Comparison of ENCODE assay signal across 14 cellular contexts in the genomic region with DNA sequence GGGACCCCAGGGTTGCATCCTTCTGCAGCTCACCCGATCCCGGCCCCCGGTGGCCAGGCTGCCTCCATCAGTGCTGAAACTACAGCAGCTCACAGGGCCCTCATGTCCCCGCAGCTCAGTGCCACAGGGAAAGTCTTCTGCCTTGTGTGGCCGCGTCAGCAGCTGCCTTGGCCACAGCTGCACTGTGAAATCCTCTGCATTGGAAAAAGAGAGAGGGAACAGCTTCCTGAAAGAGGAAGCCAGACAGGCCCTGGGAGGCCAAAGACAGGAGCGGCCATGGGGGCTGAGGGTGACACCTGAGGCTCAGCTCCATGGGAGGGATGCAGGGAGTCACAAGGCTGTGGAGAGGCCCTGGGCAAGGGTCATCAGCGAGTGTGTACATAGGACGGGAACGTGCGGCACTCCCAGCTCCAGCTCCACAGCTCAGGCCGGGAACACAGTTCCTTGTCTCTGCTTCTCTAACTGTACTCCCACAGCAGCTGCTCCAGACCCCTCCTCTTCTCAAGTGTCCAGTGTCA. TPM values are rescaled to one million over a fixed set of nuclear protein-coding genes. Genes with fewer than 3 reads are reported as not detected.
"Had no signal": no experiment of that assay in that cellular context is flagged by ENCODE, and none has a peak within 500 bp of the region (broad histone marks: within the 10 kb centered on the region; RNA-seq: fewer than 3 reads in every experiment).

No MANE protein-coding gene starts in this region.

- H3K27me3 Mint-ChIP-seq: activated CD4-positive, alpha-beta memory T cell treated with anti-CD3 and anti-CD28 coated beads for 36 hours; T-cell had no signal

- H3K4me3 ChIP-seq: ascending aorta, gastrocnemius medialis, lower lobe of right lung, ovary, SK-N-MC, tibial nerve had no signal

- H3K4me1 Mint-ChIP-seq: T-cell had no signal

- H3K9me3 ChIP-seq: ascending aorta, gastrocnemius medialis, lower lobe of right lung, ovary, tibial nerve had no signal

- H3K4me3 Mint-ChIP-seq: activated CD4-positive, alpha-beta memory T cell treated with anti-CD3 and anti-CD28 coated beads for 36 hours; nephron; T-cell had no signal

- H3K27ac ChIP-seq: ascending aorta, gastrocnemius medialis, lower lobe of right lung, ovary, SK-N-MC had no signal

- H3K4me1 ChIP-seq: ascending aorta, gastrocnemius medialis, lower lobe of right lung, tibial nerve had no signal

- H3K27ac Mint-ChIP-seq: activated CD4-positive, alpha-beta memory T cell treated with anti-CD3 and anti-CD28 coated beads for 36 hours had no signal

- ATAC-seq: gastrocnemius medialis, lower lobe of right lung, T-cell had no signal

- DNase-seq: activated CD4-positive, alpha-beta memory T cell treated with anti-CD3 and anti-CD28 coated beads for 36 hours; activated T-cell treated with anti-CD3 and anti-CD28 coated beads, Interleukin-2, amount 50 U/mL, for 48 hours; gastrocnemius medialis; kidney; lower lobe of right lung; midbrain; ovary; T-cell; T1000 had no signal

- FAIRE-seq: endothelial cell of umbilical vein, kidney had no signal

- H3K36me3 ChIP-seq: ovary had no signal

- H3K9me3 Mint-ChIP-seq: activated CD4-positive, alpha-beta memory T cell treated with anti-CD3 and anti-CD28 coated beads for 36 hours; nephron; T-cell had no signal

- H3K27me3 ChIP-seq: ascending aorta, gastrocnemius medialis, ovary, tibial nerve had no signal

RNA-seq across cellular contexts. Expression of a gene that starts 59.8 kb away (rescaled TPM):
- total RNA-seq: ascending aorta, endothelial cell of umbilical vein had no signal
- polyA plus RNA-seq: endothelial cell of umbilical vein had no signal
